Comparison of ENCODE assay signal across 8 cellular contexts in genomic region chr2:196171248-196171871, GRCh38. TPM values are rescaled to one million over a fixed set of nuclear protein-coding genes. Genes with fewer than 3 reads are reported as not detected.
DNase-seq lines count a peak whose midpoint lies in the region; ATAC-seq and TF ChIP-seq lines count a peak whose summit lies in the region.

Gene STK17B (minus strand): TSS chr2:196171578. CDS start chr2:196163383, 8,195 bp downstream.

- peaks cover 26 to 51% (median 35%) of the 10 kb centered on the region in 4 donors for H3K4me1 Mint-ChIP-seq in naive thymus-derived CD8-positive, alpha-beta T cell
- H3K4me1 Mint-ChIP-seq in stimulated activated naive B cell treated with anti-CD40 and anti-IgM and Interleukin-4, amounts not matched to agents 10 μg/mL and 1 μg/mL and 100 μg/mL, for 72 hours, result peaks cover 32 to 46% of the 10 kb centered on the region in 2 donors

- H3K79me2 ChIP-seq in KMS-11 (ENCODE audit: insufficient read depth, low read depth), result peaks cover 50% of the 10 kb centered on the region

- H3K27ac Mint-ChIP-seq in naive thymus-derived CD8-positive, alpha-beta T cell, result peak within 1 kb of the TSS; percentile 94 to 99 (median 96)
- H3K27ac Mint-ChIP-seq in stimulated activated naive B cell treated with anti-CD40 and anti-IgM and Interleukin-4, amounts not matched to agents 10 μg/mL and 1 μg/mL and 100 μg/mL, for 72 hours, result peak within 1 kb of the TSS; percentile 100

- H3K27ac ChIP-seq in KMS-11, result peak within 1 kb of the TSS; percentile 84

- no peaks in the 10 kb centered on the region for H3K36me3 ChIP-seq in KMS-11 (ENCODE audit: insufficient read depth)

- H4K20me1 ChIP-seq in KMS-11 (ENCODE audit: insufficient read depth), result peaks cover 24% of the 10 kb centered on the region

- TF ChIP-seq CTCF in KMS-11 (conservative IDR thresholded peaks at IDR 0.05; ENCODE audit: low read depth, low read length) (no peak), fibroblast of mammary gland (conservative IDR thresholded peaks at IDR 0.05; ENCODE audit: control insufficient read depth, insufficient read depth, low read depth, low read length) (no peak)

- H3K4me3 Mint-ChIP-seq in naive thymus-derived CD8-positive, alpha-beta T cell, result peak within 1 kb of the TSS; percentile 93 to 99 (median 96)
- peak within 1 kb of the TSS; percentile 99 for H3K4me3 Mint-ChIP-seq in stimulated activated naive B cell treated with anti-CD40 and anti-IgM and Interleukin-4, amounts not matched to agents 10 μg/mL and 1 μg/mL and 100 μg/mL, for 72 hours

- H3K9ac ChIP-seq in KMS-11, result peak within 1 kb of the TSS; percentile 89

- DNase-seq in DMS79 (lab: John Stamatoyannopoulos, UW) (peak; percentile 89), RPMI8226 (peak; percentile 98), fibroblast of mammary gland (ENCODE audit: low read depth) (peak; percentile 92)
- peak; percentile 96 for DNase-seq in activated T-helper 1 cell treated with anti-CD3 and anti-CD28 coated beads, Interleukin-2, amount 50 U/mL, for 16 hours (ENCODE audit: low read depth in 1 of 2, low spot score in 1 of 2)
- DNase-seq in naive thymus-derived CD8-positive, alpha-beta T cell, result peak; percentile 89 to 99 (median 96)
- DNase-seq in stimulated activated naive B cell treated with anti-CD40 and anti-IgM and Interleukin-4, amounts not matched to agents 10 μg/mL and 1 μg/mL and 100 μg/mL, for 72 hours, result peak; percentile 93

- peaks cover 0 to 5% (median 0%) of the 10 kb centered on the region in 9 donors for H3K9me3 Mint-ChIP-seq in naive thymus-derived CD8-positive, alpha-beta T cell
- no peaks in the 10 kb centered on the region for H3K9me3 Mint-ChIP-seq in stimulated activated naive B cell treated with anti-CD40 and anti-IgM and Interleukin-4, amounts not matched to agents 10 μg/mL and 1 μg/mL and 100 μg/mL, for 72 hours

- ATAC-seq in GM21723 (IDR thresholded peaks at IDR 0.05; ENCODE audit: unreplicated experiment), result peak; percentile 52
- ATAC-seq in naive thymus-derived CD8-positive, alpha-beta T cell, result peak; percentile 56 to 57
- peak; percentile 69 to 72 for ATAC-seq in stimulated activated naive B cell treated with anti-CD40 and anti-IgM and Interleukin-4, amounts not matched to agents 10 μg/mL and 1 μg/mL and 100 μg/mL, for 72 hours (replicated peaks)

- no peaks in the 10 kb centered on the region for H3K27me3 ChIP-seq in KMS-11 (ENCODE audit: insufficient read depth, low read depth)

- peaks cover 17 to 39% (median 20%) of the 10 kb centered on the region in 3 donors for H3K36me3 Mint-ChIP-seq in naive thymus-derived CD8-positive, alpha-beta T cell
- peaks cover 33 to 38% of the 10 kb centered on the region in 2 donors for H3K36me3 Mint-ChIP-seq in stimulated activated naive B cell treated with anti-CD40 and anti-IgM and Interleukin-4, amounts not matched to agents 10 μg/mL and 1 μg/mL and 100 μg/mL, for 72 hours

- peak within 1 kb of the TSS; percentile 100 for H3K4me2 ChIP-seq in KMS-11

- H3K4me1 ChIP-seq in KMS-11 (ENCODE audit: low read depth, poor library complexity, severe bottlenecking), result peaks cover 68% of the 10 kb centered on the region

- peak within 1 kb of the TSS; percentile 35; the same call in 1 of the 2 replicates for H2AFZ ChIP-seq in KMS-11 (ENCODE audit: low read depth)

- H3K27me3 Mint-ChIP-seq in naive thymus-derived CD8-positive, alpha-beta T cell, result no peaks in the 10 kb centered on the region
- no peaks in the 10 kb centered on the region for H3K27me3 Mint-ChIP-seq in stimulated activated naive B cell treated with anti-CD40 and anti-IgM and Interleukin-4, amounts not matched to agents 10 μg/mL and 1 μg/mL and 100 μg/mL, for 72 hours

- POLR2A ChIA-PET in naive thymus-derived CD8-positive, alpha-beta T cell (lab: Charles Lee), result interaction anchor here (0.6 to 11.0 kb wide), 34 partner anchors 11 to 108 kb away, joined by 3 to 193 read pairs (median 6); no protein-coding TSS in a partner anchor

- peak within 1 kb of the TSS; percentile 90 for H3K4me3 ChIP-seq in KMS-11 (IDR thresholded peaks at IDR 0.05; ENCODE audit: insufficient read depth, low read depth, low read length)
- H3K4me3 ChIP-seq in fibroblast of mammary gland (ENCODE audit: control insufficient read depth, low read depth, low read length), result peak within 1 kb of the TSS; percentile 91

RNA-seq across cellular contexts. Expression of gene STK17B, which starts in this region (rescaled TPM):
- total RNA-seq in naive thymus-derived CD8-positive, alpha-beta T cell, result 100 to 1,000 TPM; 312 to 331 TPM
- 10 to 100 TPM; 73.5 to 98.3 (median 91.9) TPM for polyA plus RNA-seq in naive thymus-derived CD8-positive, alpha-beta T cell

Comparison
In these comparisons a context has a peak if more than half of its experiments do, and no peak if none do; other contexts are left out.
1. Peak in every context shown above with its lines: DNase-seq, ATAC-seq, H3K4me3 ChIP-seq and H3K27ac ChIP-seq.